In the genomic region with DNA sequence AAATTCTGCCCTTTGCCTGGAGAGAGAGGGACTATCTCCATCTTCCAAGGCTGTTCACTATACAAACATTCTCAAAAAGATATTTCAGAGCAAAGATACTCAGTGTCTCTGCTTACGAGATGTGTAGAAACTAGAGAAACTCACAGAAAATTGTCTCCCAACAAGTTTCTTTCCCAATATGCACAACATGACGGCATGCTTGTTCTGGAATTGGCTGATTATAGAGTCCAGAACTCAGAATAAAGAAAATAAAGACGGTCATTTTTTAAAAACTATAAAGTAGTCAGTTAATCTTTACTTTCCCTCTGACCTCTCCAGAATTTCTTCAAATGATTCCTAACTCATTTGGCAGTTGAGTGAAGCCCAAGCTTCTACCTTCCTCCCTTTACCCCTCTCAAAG, we compare ENCODE assay signal across 29 cellular contexts.
"Had no signal": no experiment of that assay in that cellular context is flagged by ENCODE, and none has a peak within 500 bp of the region (broad histone marks: within the 10 kb centered on the region; RNA-seq: fewer than 3 reads in every experiment).

No MANE protein-coding gene starts in this region.

- H3K27me3 ChIP-seq: stomach, suprapubic skin, testis, thyroid gland, tibial artery, tibial nerve, transverse colon, upper lobe of left lung, upper lobe of right lung, uterus, vagina had no signal

- H3K4me1 Mint-ChIP-seq: stimulated activated effector memory CD8-positive, alpha-beta T cell treated with anti-CD3 and anti-CD28 coated beads, Interleukin-12 subunit alpha, Interleukin-12 subunit beta, amount 100 ng/mL, for 72 hours; stimulated activated memory B cell treated with anti-CD40 and anti-IgM and Interleukin-4, amounts not matched to agents 10 μg/mL and 1 μg/mL and 100 μg/mL, for 72 hours; stimulated activated naive B cell treated with anti-CD40 and anti-IgM and Interleukin-4, amounts not matched to agents 10 μg/mL and 1 μg/mL and 100 μg/mL, for 72 hours had no signal

- H3K27ac ChIP-seq: stomach, suprapubic skin, testis, thoracic aorta, thyroid gland, tibial artery, tibial nerve, transverse colon, upper lobe of left lung, upper lobe of right lung, uterus, vagina had no signal

- H3K27ac Mint-ChIP-seq: stimulated activated effector memory CD8-positive, alpha-beta T cell treated with anti-CD3 and anti-CD28 coated beads, Interleukin-12 subunit alpha, Interleukin-12 subunit beta, amount 100 ng/mL, for 72 hours; stimulated activated memory B cell treated with anti-CD40 and anti-IgM and Interleukin-4, amounts not matched to agents 10 μg/mL and 1 μg/mL and 100 μg/mL, for 72 hours; stimulated activated naive B cell treated with anti-CD40 and anti-IgM and Interleukin-4, amounts not matched to agents 10 μg/mL and 1 μg/mL and 100 μg/mL, for 72 hours; stimulated activated naive CD8-positive, alpha-beta T cell treated with anti-CD3 and anti-CD28 coated beads, Interleukin-15, amount 100 ng/mL, for 72 hours; stimulated activated naive CD8-positive, alpha-beta T cell treated with anti-CD3 and anti-CD28 coated beads, Interleukin-15, Interleukin-2, amounts not matched to agents 100 ng/mL and 50 ng/mL, for 24 hours; type B pancreatic cell had no signal

- DNase-seq: stimulated activated CD4-positive, alpha-beta T cell treated with anti-CD3 and anti-CD28 coated beads, Interleukin-2, amount 100 ng/mL, for 48 hours; stimulated activated CD4-positive, alpha-beta T cell treated with anti-CD3 and anti-CD28 coated beads, Interleukin-4, amount 100 ng/mL, for 1 hour; stimulated activated CD4-positive, alpha-beta T cell treated with anti-CD3 and anti-CD28 coated beads, Interleukin-4, amount 100 ng/mL, for 24 hours; stimulated activated CD4-positive, alpha-beta T cell treated with anti-CD3 and anti-CD28 coated beads, Interleukin-4, amount 100 ng/mL, for 4 hours; stimulated activated CD8-positive, alpha-beta memory T cell treated with anti-CD3 and anti-CD28 coated beads, Interleukin-4, amount 100 ng/mL, for 48 hours; stimulated activated naive B cell treated with anti-CD40 and anti-IgM and Interleukin-4, amounts not matched to agents 10 μg/mL and 1 μg/mL and 100 μg/mL, for 72 hours; stimulated activated naive CD4-positive, alpha-beta T cell; stimulated activated naive CD4-positive, alpha-beta T cell treated with Interleukin-2 at 50 U/mL for 16 hours; stimulated activated naive CD8-positive, alpha-beta T cell treated with anti-CD3 and anti-CD28 coated beads, Interleukin-15, amount 100 ng/mL, for 72 hours; stimulated activated naive CD8-positive, alpha-beta T cell treated with anti-CD3 and anti-CD28 coated beads, Interleukin-15, Interleukin-2, amounts not matched to agents 100 U/mL and 50 U/mL, for 24 hours; stomach; substantia nigra; testis; thyroid gland; tibial artery; transverse colon; trophoblast cell; upper lobe of left lung; upper lobe of right lung; uterus had no signal

- H3K4me1 ChIP-seq: testis, thyroid gland, upper lobe of right lung, uterus had no signal

- H3K36me3 ChIP-seq: stomach, suprapubic skin, thoracic aorta, thyroid gland, tibial artery, tibial nerve, transverse colon, upper lobe of left lung, upper lobe of right lung, uterus, vagina had no signal

- H3K4me3 Mint-ChIP-seq: stimulated activated effector memory CD8-positive, alpha-beta T cell treated with anti-CD3 and anti-CD28 coated beads, Interleukin-12 subunit alpha, Interleukin-12 subunit beta, amount 100 ng/mL, for 72 hours; stimulated activated memory B cell treated with anti-CD40 and anti-IgM and Interleukin-4, amounts not matched to agents 10 μg/mL and 1 μg/mL and 100 μg/mL, for 72 hours; stimulated activated naive B cell treated with anti-CD40 and anti-IgM and Interleukin-4, amounts not matched to agents 10 μg/mL and 1 μg/mL and 100 μg/mL, for 72 hours; stimulated activated naive CD8-positive, alpha-beta T cell treated with anti-CD3 and anti-CD28 coated beads, Interleukin-15, amount 100 ng/mL, for 72 hours; stimulated activated naive CD8-positive, alpha-beta T cell treated with anti-CD3 and anti-CD28 coated beads, Interleukin-15, Interleukin-2, amounts not matched to agents 100 ng/mL and 50 ng/mL, for 24 hours; type B pancreatic cell had no signal

- H3K4me3 ChIP-seq: stomach, suprapubic skin, testis, thoracic aorta, thyroid gland, tibial artery, tibial nerve, transverse colon, upper lobe of left lung, upper lobe of right lung, uterus, vagina had no signal

- FAIRE-seq: urothelium cell line had no signal

- H3K9me3 Mint-ChIP-seq: stimulated activated naive B cell treated with anti-CD40 and anti-IgM and Interleukin-4, amounts not matched to agents 10 μg/mL and 1 μg/mL and 100 μg/mL, for 72 hours; stimulated activated naive CD8-positive, alpha-beta T cell treated with anti-CD3 and anti-CD28 coated beads, Interleukin-15, Interleukin-2, amounts not matched to agents 100 ng/mL and 50 ng/mL, for 24 hours; type B pancreatic cell had no signal

- H3K36me3 Mint-ChIP-seq: stimulated activated effector memory CD8-positive, alpha-beta T cell treated with anti-CD3 and anti-CD28 coated beads, Interleukin-12 subunit alpha, Interleukin-12 subunit beta, amount 100 ng/mL, for 72 hours; stimulated activated memory B cell treated with anti-CD40 and anti-IgM and Interleukin-4, amounts not matched to agents 10 μg/mL and 1 μg/mL and 100 μg/mL, for 72 hours; stimulated activated naive B cell treated with anti-CD40 and anti-IgM and Interleukin-4, amounts not matched to agents 10 μg/mL and 1 μg/mL and 100 μg/mL, for 72 hours; type B pancreatic cell had no signal

- H3K9me3 ChIP-seq: stomach, suprapubic skin, testis, thoracic aorta, thyroid gland, tibial artery, tibial nerve, transverse colon, upper lobe of left lung, upper lobe of right lung, uterus, vagina had no signal

- H3K27me3 Mint-ChIP-seq: stimulated activated naive CD8-positive, alpha-beta T cell treated with anti-CD3 and anti-CD28 coated beads, Interleukin-15, amount 100 ng/mL, for 72 hours; stimulated activated naive CD8-positive, alpha-beta T cell treated with anti-CD3 and anti-CD28 coated beads, Interleukin-15, Interleukin-2, amounts not matched to agents 100 ng/mL and 50 ng/mL, for 24 hours; type B pancreatic cell had no signal

- ATAC-seq: stimulated activated effector memory CD8-positive, alpha-beta T cell treated with anti-CD3 and anti-CD28 coated beads, Interleukin-12 subunit alpha, Interleukin-12 subunit beta, amount 100 ng/mL, for 72 hours; stimulated activated memory B cell treated with anti-CD40 and anti-IgM and Interleukin-4, amounts not matched to agents 10 μg/mL and 1 μg/mL and 100 μg/mL, for 72 hours; stimulated activated naive B cell treated with anti-CD40 and anti-IgM and Interleukin-4, amounts not matched to agents 10 μg/mL and 1 μg/mL and 100 μg/mL, for 72 hours; stimulated activated naive CD8-positive, alpha-beta T cell treated with anti-CD3 and anti-CD28 coated beads, Interleukin-15, amount 100 ng/mL, for 72 hours; stimulated activated naive CD8-positive, alpha-beta T cell treated with anti-CD3 and anti-CD28 coated beads, Interleukin-15, Interleukin-2, amounts not matched to agents 100 U/mL and 50 U/mL, for 24 hours; upper lobe of right lung had no signal
